ENCODE assay signal across 2 cellular contexts in genomic region chr16:81170824-81171223, GRCh38.
A peak's percentile ranks its signal among the peaks of the same experiment; 100 is the strongest.
TF ChIP-seq lines count a peak whose summit lies in the region.

No MANE protein-coding gene starts in this region.

TF ChIP-seq in IMR-90, 13 proteins besides CTCF, POLR2A, EP300 and RAD21:
- TF ChIP-seq FOS (IDR thresholded peaks at IDR 0.05; ENCODE audit: low read depth, low read length) (no peak), MAFK (IDR thresholded peaks at IDR 0.05; ENCODE audit: low read depth, low read length) (no peak), MXI1 (IDR thresholded peaks at IDR 0.05; ENCODE audit: borderline replicate concordance, low read depth, low read length) (no peak), MAZ (IDR thresholded peaks at IDR 0.05; ENCODE audit: borderline replicate concordance, low read depth, low read length) (no peak), BHLHE40 (IDR thresholded peaks at IDR 0.05; ENCODE audit: low read depth, low read length) (peak; percentile 8; the same call in 1 of the 2 replicates)

TF ChIP-seq in H1, 55 proteins besides CTCF, POLR2A, EP300 and RAD21:
- TF ChIP-seq MAX (IDR thresholded peaks at IDR 0.05) (peak; percentile 52), POU5F1 (IDR thresholded peaks at IDR 0.05; ENCODE audit: low read depth, low read length) (no peak), SIRT6 (IDR thresholded peaks at IDR 0.05; ENCODE audit: low read length) (no peak), TEAD4 (IDR thresholded peaks at IDR 0.05; ENCODE audit: low read depth, low read length) (no peak), CHD2 (IDR thresholded peaks at IDR 0.05; ENCODE audit: low read length) (no peak), SP1 (IDR thresholded peaks at IDR 0.05; ENCODE audit: low read depth, low read length) (no peak), USF2 (IDR thresholded peaks at IDR 0.05; ENCODE audit: low read length) (no peak), SIN3A (conservative IDR thresholded peaks at IDR 0.05 in 1 of 2, IDR thresholded peaks at IDR 0.05 in 1 of 2; ENCODE audit: low read depth in 1 of 2, low read length in 2 of 2) (peak in 1 of 2 experiments; percentile 59; a peak in 1 of 4 replicates)
